Comparison of ENCODE assay signal across 8 cellular contexts in the genomic region with DNA sequence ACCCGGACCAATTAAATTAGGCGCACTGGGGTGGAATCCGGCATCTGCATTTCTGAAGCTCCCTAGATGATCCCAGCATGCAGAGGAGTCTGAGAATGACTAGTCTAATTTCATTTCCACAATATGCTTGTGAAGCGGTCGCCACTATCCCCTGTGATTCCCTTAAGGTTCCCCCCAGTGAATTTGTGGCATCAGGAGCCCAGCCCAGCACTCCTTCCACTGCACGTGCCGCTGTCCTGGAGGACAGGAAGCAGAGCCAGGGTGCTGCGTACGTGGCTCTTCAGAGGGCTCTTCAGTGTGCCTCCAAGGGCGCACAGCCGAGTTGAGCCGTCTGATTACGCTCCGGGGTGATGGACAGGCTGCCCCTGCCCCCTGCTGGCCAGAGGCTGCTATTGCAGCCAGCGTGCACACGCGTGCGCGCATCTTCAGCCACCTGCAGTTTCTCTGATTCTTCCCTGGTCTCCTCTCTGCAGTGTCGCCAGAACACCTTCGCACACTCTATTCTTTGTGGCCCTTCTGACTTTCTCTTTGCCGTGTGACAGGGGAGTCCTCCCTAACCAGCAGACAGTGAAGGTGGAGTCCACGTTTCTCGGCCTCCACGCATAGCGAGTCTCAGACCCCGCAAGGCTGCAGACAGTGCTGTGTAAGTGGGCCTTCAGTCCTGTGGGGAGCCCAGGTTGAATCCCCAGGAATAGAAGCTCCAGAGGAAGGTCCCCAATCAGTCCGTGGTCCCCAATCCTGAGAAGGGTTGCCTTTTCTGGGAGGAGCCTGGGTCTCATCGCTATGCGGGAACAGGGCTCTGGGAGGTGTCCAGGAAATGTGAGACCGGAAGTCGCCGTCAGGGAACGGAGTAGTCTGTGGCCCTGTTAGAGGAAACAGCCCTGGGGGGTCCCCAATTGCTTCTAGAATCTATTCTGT. TPM values are rescaled to one million over a fixed set of nuclear protein-coding genes. Genes with fewer than 3 reads are reported as not detected.
DNase-seq lines count a peak whose midpoint lies in the region; ATAC-seq and TF ChIP-seq lines count a peak whose summit lies in the region.

No MANE protein-coding gene starts in this region.

- H3K4me1 ChIP-seq in PC-3 (ENCODE audit: insufficient read depth, low read length) (peaks cover 18% of the 10 kb centered on the region), fibroblast of lung (ENCODE audit: control insufficient read depth, extremely low read depth, insufficient read depth, low read length) (no peaks in the 10 kb centered on the region)

- H3F3A ChIP-seq in PC-3 (ENCODE audit: low read length, unreplicated experiment), result no peaks in the 10 kb centered on the region

- intact Hi-C loops in PC-3 (cut with micrococcal nuclease), result loop anchor here (1.0 to 10.0 kb wide), 5 partner anchors 13 to 1974 kb away; partner anchors contain the start of genes NFYA and OARD1

- DNase-seq in DMS153 treated with DMSO at 0.1 percent for 48 hours (lab: John Stamatoyannopoulos, UW; ENCODE audit: unreplicated experiment) (peak; percentile 89), KBM-7 (peak; percentile 88), PC-3 (peak; percentile 84), fibroblast of lung (ENCODE audit: low read depth in 2 of 2) (peak; percentile 66 to 80)
- peak; percentile 84 to 90 for DNase-seq in activated T-cell treated with anti-CD3 and anti-CD28 coated beads, Interleukin-2, amount 50 U/mL, for 48 hours
- peak; percentile 83 for DNase-seq in natural killer cell treated with Interleukin-12 subunit alpha and Interleukin-12 subunit beta and Interleukin-15 and Interleukin-18, amount 100 ng/mL, for 72 hours (ENCODE audit: low spot score)
- DNase-seq in stimulated activated naive CD4-positive, alpha-beta T cell treated with Interleukin-2 at 50 U/mL for 16 hours (lab: John Stamatoyannopoulos, UW), result peak; percentile 72

- H4K20me1 ChIP-seq in PC-3 (ENCODE audit: low read length), result no peaks in the 10 kb centered on the region
- no peaks in the 10 kb centered on the region for H4K20me1 ChIP-seq in fibroblast of lung (ENCODE audit: control insufficient read depth, extremely low read depth, insufficient read depth, low read length)

- in situ Hi-C loops in KBM-7 (cut with MboI; ENCODE audit: low pct_unique_long_range_greater_than_20kb, low sequenced_read_pairs), result no loop called here

- TF ChIP-seq CTCF in PC-3 (conservative IDR thresholded peaks at IDR 0.05; ENCODE audit: low read depth, low read length) (peak; percentile 97), fibroblast of lung (conservative IDR thresholded peaks at IDR 0.05 in 1 of 2, IDR thresholded peaks at IDR 0.05 in 1 of 2; ENCODE audit: low read depth in 1 of 2, low read length in 2 of 2) (peak; percentile 97 to 100)

- H3K27me3 ChIP-seq in PC-3 (ENCODE audit: low read length) (peaks cover 38% of the 10 kb centered on the region), fibroblast of lung (ENCODE audit: control insufficient read depth, insufficient read depth, low read length) (peaks cover 4% of the 10 kb centered on the region)

- no TSS peak for BruUV-seq in PC-3 (replicated peaks; lab: Mats Ljungman, UMichigan)

- H3K9me3 ChIP-seq in PC-3 (ENCODE audit: low read length) (no peaks in the 10 kb centered on the region), fibroblast of lung (ENCODE audit: control insufficient read depth, insufficient read depth, low read depth, low read length) (no peaks in the 10 kb centered on the region)

- H3K27me3 Mint-ChIP-seq in natural killer cell treated with Interleukin-12 subunit alpha and Interleukin-12 subunit beta and Interleukin-15 and Interleukin-18, amount 100 ng/mL, for 72 hours, result peaks cover 13 to 20% of the 10 kb centered on the region in 2 donors

- no peaks in the 10 kb centered on the region for H3K9me3 Mint-ChIP-seq in natural killer cell treated with Interleukin-12 subunit alpha and Interleukin-12 subunit beta and Interleukin-15 and Interleukin-18, amount 100 ng/mL, for 72 hours

- peak overlapping the region; percentile 88 for H3K4me2 ChIP-seq in PC-3 (ENCODE audit: low read length)
- H3K4me2 ChIP-seq in fibroblast of lung (ENCODE audit: extremely low read depth, insufficient read depth, low read length), result peak overlapping the region; percentile 56

- peak overlapping the region; percentile 75 to 83 for H3K27ac Mint-ChIP-seq in natural killer cell treated with Interleukin-12 subunit alpha and Interleukin-12 subunit beta and Interleukin-15 and Interleukin-18, amount 100 ng/mL, for 72 hours

- no peak overlapping the region for H3K27ac ChIP-seq in PC-3 (ENCODE audit: low read length)
- no peak overlapping the region for H3K27ac ChIP-seq in fibroblast of lung (ENCODE audit: insufficient read depth, low read length)

- POLR2A ChIA-PET in PC-3 (lab: Charles Lee; ENCODE audit: unreplicated experiment), result interaction anchor here (0.6 kb wide), 1 partner anchor 245 kb away, joined by 4 read pairs; no protein-coding TSS in a partner anchor

- peaks cover 8 to 13% of the 10 kb centered on the region in 2 donors for H3K4me1 Mint-ChIP-seq in natural killer cell treated with Interleukin-12 subunit alpha and Interleukin-12 subunit beta and Interleukin-15 and Interleukin-18, amount 100 ng/mL, for 72 hours (ENCODE audit: low read depth in 2 of 2)

- no peaks in the 10 kb centered on the region for H3K36me3 Mint-ChIP-seq in natural killer cell treated with Interleukin-12 subunit alpha and Interleukin-12 subunit beta and Interleukin-15 and Interleukin-18, amount 100 ng/mL, for 72 hours

- H2AFZ ChIP-seq in PC-3 (ENCODE audit: low read length), result peak overlapping the region; percentile 83
- H2AFZ ChIP-seq in fibroblast of lung (ENCODE audit: low read length), result peak overlapping the region; percentile 72

- H3K9ac ChIP-seq in PC-3 (ENCODE audit: low read length) (no peak overlapping the region), fibroblast of lung (ENCODE audit: insufficient read depth, low read length) (no peak overlapping the region)

- no peaks in the 10 kb centered on the region for H3K9me2 ChIP-seq in PC-3 (replicated peaks; ENCODE audit: low read length)

- H3K4me3 Mint-ChIP-seq in natural killer cell treated with Interleukin-12 subunit alpha and Interleukin-12 subunit beta and Interleukin-15 and Interleukin-18, amount 100 ng/mL, for 72 hours, result peak overlapping the region; percentile 78

- CTCF ChIA-PET in PC-3 (lab: Charles Lee), result interaction anchor here (0.5 to 0.9 kb wide), 3 partner anchors 12 to 366 kb away, joined by 3 to 4 read pairs (median 4); no protein-coding TSS in a partner anchor

- ATAC-seq in GM21717 (IDR thresholded peaks at IDR 0.05; ENCODE audit: unreplicated experiment) (peak; percentile 82), PC-3 (peak; percentile 72)
- ATAC-seq in natural killer cell treated with Interleukin-12 subunit alpha and Interleukin-12 subunit beta and Interleukin-15 and Interleukin-18, amount 100 ng/mL, for 72 hours, result peak; percentile 96 to 98

- peak overlapping the region; percentile 65 for H3K4me3 ChIP-seq in PC-3 (ENCODE audit: low read length)
- peak overlapping the region in 2 of 4 experiments; percentile 46 for H3K4me3 ChIP-seq in fibroblast of lung (replicated peaks in 1 of 4; ENCODE audit: control extremely low read depth in 1 of 4, insufficient read depth in 1 of 4, low read depth in 3 of 4, low read length in 4 of 4)

- no peaks in the 10 kb centered on the region for H3K36me3 ChIP-seq in PC-3 (ENCODE audit: low read depth, low read length)
- H3K36me3 ChIP-seq in fibroblast of lung (ENCODE audit: control insufficient read depth, insufficient read depth, low read length), result no peaks in the 10 kb centered on the region

- H3K79me2 ChIP-seq in PC-3 (ENCODE audit: low read length) (no peaks in the 10 kb centered on the region), fibroblast of lung (ENCODE audit: control insufficient read depth, insufficient read depth, low read length) (no peaks in the 10 kb centered on the region)

RNA-seq across cellular contexts. Expression of gene NCR2, which starts 16.5 kb away (rescaled TPM):
- total RNA-seq in PC-3 (2014; rRNA removed) (not detected in 2 replicates), fibroblast of lung (not detected in 2 replicates)
- not detected in 2 replicates for polyA plus RNA-seq in fibroblast of lung
- not detected in 2 replicates for polyA plus RNA-seq in fibroblast of lung (2012)
- polyA minus RNA-seq in fibroblast of lung (ENCODE audit: low replicate concordance), result not detected in 2 replicates
- 1 to 10 TPM in 1 of 2 donors, not detected in 1; 1.0 TPM for total RNA-seq in natural killer cell treated with Interleukin-12 subunit alpha and Interleukin-12 subunit beta and Interleukin-15 and Interleukin-18, amount 100 ng/mL, for 72 hours

RNA-seq across cellular contexts. Expression of gene TREM1, which starts 32.4 kb away (rescaled TPM):
- total RNA-seq in PC-3 (2014; rRNA removed), result 0.98 TPM in 1 of 2 replicates, not detected in the other
- total RNA-seq in fibroblast of lung, result 0.26 TPM in 1 of 2 replicates, not detected in the other
- 0.25 TPM in 1 of 2 replicates, not detected in the other for polyA plus RNA-seq in fibroblast of lung
- polyA plus RNA-seq in fibroblast of lung (2012), result 0.17 TPM in 1 of 2 replicates, not detected in the other
- polyA minus RNA-seq in fibroblast of lung (ENCODE audit: low replicate concordance), result not detected in 2 replicates
- total RNA-seq in natural killer cell treated with Interleukin-12 subunit alpha and Interleukin-12 subunit beta and Interleukin-15 and Interleukin-18, amount 100 ng/mL, for 72 hours, result under 1 TPM in 1 of 2 donors, not detected in 1; 0.38 TPM
